ENCODE assay signal across 8 cellular contexts in genomic region chr11:67272327-67273259, GRCh38. TPM values are rescaled to one million over a fixed set of nuclear protein-coding genes. Genes with fewer than 3 reads are reported as not detected.
DNase-seq lines count a peak whose midpoint lies in the region; ATAC-seq and TF ChIP-seq lines count a peak whose summit lies in the region.

No MANE protein-coding gene starts in this region.

- POLR2A ChIA-PET in MCF 10A (lab: Yijun Ruan, JAX) = interaction anchor here (0.5 to 2.5 kb wide), 2 partner anchors 16 to 384 kb away, joined by 4 to 7 read pairs; partner anchors contain the start of gene ANKRD13D

- H3K4me3 ChIP-seq in breast epithelium (peak overlapping the region in 1 of 3 donors; percentile 35), mononuclear cell (ENCODE audit: low read length) (peak overlapping the region; percentile 2), upper lobe of right lung (no peak overlapping the region)

- H3K4me1 ChIP-seq in breast epithelium (peaks cover 57 to 77% of the 10 kb centered on the region in 2 donors), mononuclear cell (ENCODE audit: insufficient read depth, low read length) (peaks cover 100% of the 10 kb centered on the region), upper lobe of right lung (peaks cover 97% of the 10 kb centered on the region)

- H3K4me3 Mint-ChIP-seq in MCF 10A (ENCODE audit: unreplicated experiment) = no peak overlapping the region
- H3K4me3 Mint-ChIP-seq in activated naive CD8-positive, alpha-beta T cell treated with anti-CD3 and anti-CD28 coated beads, Interleukin-2, amount 50 U/mL, for 24 hours = peak overlapping the region; percentile 95

- H3K36me3 ChIP-seq in breast epithelium (no peaks in the 10 kb centered on the region), upper lobe of right lung (peaks cover 15% of the 10 kb centered on the region)

- TF ChIP-seq POLR2A in breast epithelium (IDR thresholded peaks at IDR 0.05) = no peak

- H3K27me3 ChIP-seq in breast epithelium = no peaks in the 10 kb centered on the region
- no peaks in the 10 kb centered on the region for H3K27me3 ChIP-seq in mononuclear cell (ENCODE audit: insufficient read depth, low read length)
- H3K27me3 ChIP-seq in upper lobe of right lung = no peaks in the 10 kb centered on the region

- H3K4me1 Mint-ChIP-seq in MCF 10A (ENCODE audit: insufficient read depth, unreplicated experiment) = peaks cover 7% of the 10 kb centered on the region
- H3K4me1 Mint-ChIP-seq in activated naive CD8-positive, alpha-beta T cell treated with anti-CD3 and anti-CD28 coated beads, Interleukin-2, amount 50 U/mL, for 24 hours = peaks cover 98% of the 10 kb centered on the region

- H3K27ac Mint-ChIP-seq in MCF 10A (ENCODE audit: low read depth, unreplicated experiment) = no peak overlapping the region
- H3K27ac Mint-ChIP-seq in activated naive CD8-positive, alpha-beta T cell treated with anti-CD3 and anti-CD28 coated beads, Interleukin-2, amount 50 U/mL, for 24 hours = peak overlapping the region; percentile 100

- no peaks in the 10 kb centered on the region for H3K9me3 ChIP-seq in breast epithelium
- no peaks in the 10 kb centered on the region for H3K9me3 ChIP-seq in mononuclear cell (ENCODE audit: low read depth, low read length)
- no peaks in the 10 kb centered on the region for H3K9me3 ChIP-seq in upper lobe of right lung

- TF ChIP-seq CTCF in breast epithelium (IDR thresholded peaks at IDR 0.05) (no peak), MCF 10A (IDR thresholded peaks at IDR 0.05; ENCODE audit: unreplicated experiment) (no peak), upper lobe of right lung (IDR thresholded peaks at IDR 0.05) (no peak)

- intact Hi-C loops in breast epithelium (cut with DNase I; ENCODE audit: low total_unique reads) (no loop called here), MCF 10A (cut with micrococcal nuclease) (no loop called here), upper lobe of right lung (cut with DNase I) (no loop called here)

- CTCF ChIA-PET in MCF 10A (lab: Yijun Ruan, JAX) = interaction anchor here (0.5 to 2.7 kb wide), 6 partner anchors 19 to 577 kb away, joined by 3 to 10 read pairs (median 3); no protein-coding TSS in a partner anchor

- no peaks in the 10 kb centered on the region for H3K9me3 Mint-ChIP-seq in MCF 10A (ENCODE audit: unreplicated experiment)
- no peaks in the 10 kb centered on the region for H3K9me3 Mint-ChIP-seq in activated naive CD8-positive, alpha-beta T cell treated with anti-CD3 and anti-CD28 coated beads, Interleukin-2, amount 50 U/mL, for 24 hours

- peak in 1 of 2 donors; percentile 46 for DNase-seq in breast epithelium (ENCODE audit: low spot score in 2 of 2)
- DNase-seq in MCF 10A (ENCODE audit: unreplicated experiment) = no peak
- peak; percentile 57 for DNase-seq in activated naive CD8-positive, alpha-beta T cell treated with anti-CD3 and anti-CD28 coated beads, Interleukin-2, amount 50 U/mL, for 24 hours
- peak; percentile 66 for DNase-seq in upper lobe of right lung
- no peak for DNase-seq in DMS114 treated with DMSO at 0.1 percent for 48 hours (lab: John Stamatoyannopoulos, UW; ENCODE audit: unreplicated experiment)

- BruUV-seq in MCF 10A (replicated peaks; lab: Mats Ljungman, UMichigan) = no TSS peak

- H3K27me3 Mint-ChIP-seq in MCF 10A (ENCODE audit: insufficient read depth, unreplicated experiment) = no peaks in the 10 kb centered on the region
- H3K27me3 Mint-ChIP-seq in activated naive CD8-positive, alpha-beta T cell treated with anti-CD3 and anti-CD28 coated beads, Interleukin-2, amount 50 U/mL, for 24 hours = no peaks in the 10 kb centered on the region

- H3K36me3 Mint-ChIP-seq in MCF 10A (ENCODE audit: insufficient read depth, unreplicated experiment) = peaks cover 7% of the 10 kb centered on the region
- peaks cover 58% of the 10 kb centered on the region for H3K36me3 Mint-ChIP-seq in activated naive CD8-positive, alpha-beta T cell treated with anti-CD3 and anti-CD28 coated beads, Interleukin-2, amount 50 U/mL, for 24 hours (ENCODE audit: low read depth)

- H3K27ac ChIP-seq in breast epithelium (peak overlapping the region; percentile 75 to 92), upper lobe of right lung (peak overlapping the region; percentile 93)

- ATAC-seq in activated naive CD8-positive, alpha-beta T cell treated with anti-CD3 and anti-CD28 coated beads, Interleukin-2, amount 50 U/mL, for 24 hours = peak; percentile 16
- ATAC-seq in upper lobe of right lung (peak; percentile 9), HG02571 (IDR thresholded peaks at IDR 0.05; ENCODE audit: unreplicated experiment) (no peak), HG03159 (IDR thresholded peaks at IDR 0.05; ENCODE audit: unreplicated experiment) (no peak)

RNA-seq across cellular contexts. Expression of gene GRK2, which starts 6.3 kb away (rescaled TPM):
- total RNA-seq in breast epithelium (10 to 100 TPM; 41.1 to 52.8 (median 52.1) TPM), MCF 10A (2022) (48.1 and 50.1 TPM in 2 replicates), mononuclear cell (185 TPM), upper lobe of right lung (98.4 TPM)

RNA-seq across cellular contexts. Expression of gene ANKRD13D, which starts 16.5 kb away (rescaled TPM):
- total RNA-seq in breast epithelium (10 to 100 TPM; 23.7 to 51.8 (median 40.7) TPM), MCF 10A (2022) (39.7 and 46.2 TPM in 2 replicates), mononuclear cell (48.4 TPM), upper lobe of right lung (59.4 TPM)

RNA-seq across cellular contexts. Expression of gene SSH3, which starts 30.7 kb away (rescaled TPM):
- 10 to 100 TPM; 28.8 to 55.2 (median 34.4) TPM for total RNA-seq in breast epithelium
- 31.7 and 38.0 TPM in 2 replicates for total RNA-seq in MCF 10A (2022)
- 4.6 TPM for total RNA-seq in mononuclear cell
- 36.4 TPM for total RNA-seq in upper lobe of right lung

Comparison
In these comparisons a context has a peak if more than half of its experiments do, and no peak if none do; other contexts are left out.
1. DNase-seq: peak in activated naive CD8-positive, alpha-beta T cell treated with anti-CD3 and anti-CD28 coated beads, Interleukin-2, amount 50 U/mL, for 24 hours (single experiment) and upper lobe of right lung (single experiment); none in MCF 10A (single experiment) and DMS114 treated with DMSO at 0.1 percent for 48 hours (single experiment).
2. ATAC-seq: peak in activated naive CD8-positive, alpha-beta T cell treated with anti-CD3 and anti-CD28 coated beads, Interleukin-2, amount 50 U/mL, for 24 hours (single experiment) and upper lobe of right lung (single experiment); none in HG02571 (single experiment) and HG03159 (single experiment).